8 cellular contexts compared by ENCODE assay signal in the genomic region with DNA sequence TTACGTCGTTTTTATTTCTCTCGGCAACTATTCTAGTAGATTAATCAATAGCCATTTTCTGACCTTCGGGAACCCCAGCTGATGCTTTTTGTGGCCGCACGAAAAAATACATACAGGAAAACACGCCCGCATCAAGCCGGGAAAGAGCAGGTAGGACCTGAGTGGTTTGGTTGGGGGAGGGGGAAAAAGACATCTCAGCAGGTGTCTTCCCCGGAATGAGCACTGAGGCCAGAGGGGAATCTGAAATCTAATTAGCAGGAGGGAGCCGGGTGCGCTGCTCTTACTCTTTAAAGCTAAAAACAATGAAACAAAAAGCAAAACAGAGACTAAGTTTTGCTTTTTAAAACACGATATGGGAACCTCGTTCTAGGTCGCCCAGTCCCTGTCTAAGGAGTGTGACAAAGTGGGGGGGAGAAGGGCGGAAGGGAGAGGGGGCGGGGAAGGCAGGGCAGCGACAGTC. TPM values are rescaled to one million over a fixed set of nuclear protein-coding genes. Genes with fewer than 3 reads are reported as not detected.
DNase-seq lines count a peak whose midpoint lies in the region; ATAC-seq and TF ChIP-seq lines count a peak whose summit lies in the region.

No MANE protein-coding gene starts in this region.

- H3K27me3 ChIP-seq in AG04450 (ENCODE audit: control insufficient read depth, insufficient read depth, low read length) (peaks cover 84% of the 10 kb centered on the region), right lobe of liver (peaks cover 36 to 84% of the 10 kb centered on the region in 2 donors), uterus (peaks cover 61 to 81% of the 10 kb centered on the region in 2 donors)

- no peak for TF ChIP-seq CTCF in AG04450 (IDR thresholded peaks at IDR 0.05; ENCODE audit: low read depth, low read length)
- no peak for TF ChIP-seq CTCF in right lobe of liver (IDR thresholded peaks at IDR 0.05)
- no peak for TF ChIP-seq CTCF in uterus (IDR thresholded peaks at IDR 0.05)

- H3K4me3 ChIP-seq in AG04450 (ENCODE audit: low read depth, low read length) = peak overlapping the region; percentile 52
- peak overlapping the region; percentile 33 to 45 (median 36) for H3K4me3 ChIP-seq in right lobe of liver
- H3K4me3 ChIP-seq in uterus = peak overlapping the region; percentile 19 to 37

- no peak for DNase-seq in AG04450 (ENCODE audit: low read depth, low spot score)
- DNase-seq in activated T-cell treated with anti-CD3 and anti-CD28 coated beads, Interleukin-2, amount 50 U/mL, for 48 hours = peak; percentile 30 to 35
- no peak for DNase-seq in right lobe of liver
- no peak for DNase-seq in uterus
- DNase-seq in substantia nigra (lab: John Stamatoyannopoulos, UW) = no peak
- no peak for DNase-seq in inferior parietal cortex (ENCODE audit: extremely low spot score)

- POLR2A ChIA-PET in AG04450 (lab: Yijun Ruan, JAX) = no interaction called here

- H3K36me3 ChIP-seq in right lobe of liver = no peaks in the 10 kb centered on the region
- H3K36me3 ChIP-seq in uterus = no peaks in the 10 kb centered on the region

- CTCF ChIA-PET in AG04450 (lab: Charles Lee) = no interaction called here

- H3K9me3 ChIP-seq in AG04450 (ENCODE audit: control insufficient read depth, insufficient read depth, low read length) (peaks cover 29% of the 10 kb centered on the region; the same call in 1 of the 2 replicates), right lobe of liver (no peaks in the 10 kb centered on the region), uterus (no peaks in the 10 kb centered on the region)

- peak; percentile 42 for ATAC-seq in GM21717 (IDR thresholded peaks at IDR 0.05; ENCODE audit: unreplicated experiment)
- no peak for ATAC-seq in right lobe of liver
- no peak for ATAC-seq in HG03571 (IDR thresholded peaks at IDR 0.05; ENCODE audit: unreplicated experiment)

- no peak overlapping the region for H3K27ac ChIP-seq in AG04450 (ENCODE audit: low read depth, low read length)
- no peak overlapping the region for H3K27ac ChIP-seq in right lobe of liver
- H3K27ac ChIP-seq in uterus = no peak overlapping the region
- H3K27ac ChIP-seq in substantia nigra (ENCODE audit: low read depth, low read length, poor library complexity, severe bottlenecking) = no peak overlapping the region

- peaks cover 0 to 25% (median 2%) of the 10 kb centered on the region in 4 donors for H3K4me1 ChIP-seq in right lobe of liver
- peaks cover 0 to 23% of the 10 kb centered on the region in 2 donors for H3K4me1 ChIP-seq in uterus

- 4% methylated on average over 18 of the region's 18 CpGs for WGBS in right lobe of liver (ENCODE audit: insufficient coverage, low coverage, low lambda C conversion rate, missing lambda C conversion rate)

- intact Hi-C loops in right lobe of liver (cut with DNase I) = loop anchor here in 1 of 2 donors (10.0 kb wide), 1 partner anchor 113 kb away; no protein-coding TSS in a partner anchor
- intact Hi-C loops in uterus (cut with DNase I; ENCODE audit: low total_unique reads) = no loop called here

- no peak for TF ChIP-seq POLR2A in right lobe of liver (IDR thresholded peaks at IDR 0.05)
- TF ChIP-seq POLR2A in uterus (IDR thresholded peaks at IDR 0.05) = no peak

RNA-seq across cellular contexts. Expression of gene FOXD3, which starts 0.5 kb away (rescaled TPM):
- not detected in 2 replicates for polyA plus RNA-seq in AG04450 (2011; rRNA removed)
- polyA minus RNA-seq in AG04450 (2011; rRNA and poly(A)+ RNA removed) = not detected in 2 replicates
- under 1 TPM in 1 of 6 experiments, not detected in 5; 0.12 TPM for total RNA-seq in right lobe of liver
- total RNA-seq in uterus = 1 to 10 TPM in 1 of 4 donors, under 1 TPM in 1, not detected in 2; 0.34 to 1.4 TPM

RNA-seq across cellular contexts. Expression of gene ALG6, which starts 45.6 kb away (rescaled TPM):
- polyA plus RNA-seq in AG04450 (2011; rRNA removed) = 13.2 and 21.6 TPM in 2 replicates
- polyA minus RNA-seq in AG04450 (2011; rRNA and poly(A)+ RNA removed) = 5.1 and 11.1 TPM in 2 replicates
- total RNA-seq in right lobe of liver = 1 to 10 TPM; 5.5 to 7.7 (median 6.1) TPM
- total RNA-seq in uterus = 10 to 100 TPM in 3 of 4 donors, 1 to 10 TPM in 1; 3.8 to 23.6 (median 15.2) TPM

Comparison
In these comparisons a context has a peak if more than half of its experiments do, and no peak if none do; other contexts are left out.
1. DNase-seq: peak in activated T-cell treated with anti-CD3 and anti-CD28 coated beads, Interleukin-2, amount 50 U/mL, for 48 hours (2 of 2); none in AG04450 (single experiment), right lobe of liver (0 of 3), uterus (0 of 2), substantia nigra (0 of 49) and inferior parietal cortex (single experiment).
2. Peak in every context shown above with its lines, with median percentiles within 50 percentile points of each other: H3K4me3 ChIP-seq.